In genomic region chr19:35757749-35758608, GRCh38 we compare ENCODE assay signal across 8 cellular contexts. TPM values are rescaled to one million over a fixed set of nuclear protein-coding genes. Genes with fewer than 3 reads are reported as not detected.
A peak's percentile ranks its signal among the peaks of the same experiment; 100 is the strongest.
DNase-seq lines count a peak whose midpoint lies in the region; ATAC-seq, FAIRE-seq and TF ChIP-seq lines count a peak whose summit lies in the region.

TSS of gene PROSER3 (plus strand) at chr19:35758176. CDS start at chr19:35758216, 40 bp downstream.

- peak within 1 kb of the TSS; percentile 86 for H3K4me3 Mint-ChIP-seq in chondrocyte (ENCODE audit: unreplicated experiment)

- no peaks in the 10 kb centered on the region for H3K27me3 Mint-ChIP-seq in chondrocyte (ENCODE audit: low read depth)

- intact Hi-C loops in kidney (cut with DNase I): no loop called here

- peaks cover 12% of the 10 kb centered on the region for H3K36me3 Mint-ChIP-seq in chondrocyte (ENCODE audit: low read depth)

- H3K27ac Mint-ChIP-seq in chondrocyte (ENCODE audit: unreplicated experiment): peak within 1 kb of the TSS; percentile 98

- peak within 1 kb of the TSS; percentile 87 to 93 for H3K4me3 ChIP-seq in kidney (ENCODE audit: low read length in 2 of 2)

- H3K4me1 Mint-ChIP-seq in chondrocyte (ENCODE audit: low read depth): peaks cover 43% of the 10 kb centered on the region

- peaks cover 10 to 21% of the 10 kb centered on the region in 2 donors for H3K36me3 ChIP-seq in kidney (ENCODE audit: control insufficient read depth in 1 of 2, insufficient read depth in 2 of 2, low read length in 2 of 2)

- no peaks in the 10 kb centered on the region for H3K9me3 Mint-ChIP-seq in chondrocyte (ENCODE audit: low read depth)

- H3K4me1 ChIP-seq in kidney (ENCODE audit: control insufficient read depth in 1 of 2, insufficient read depth in 1 of 2, low read depth in 1 of 2, low read length in 2 of 2): peaks cover 0 to 8% of the 10 kb centered on the region in 2 donors

- no peaks in the 10 kb centered on the region for H3K9me3 ChIP-seq in kidney (ENCODE audit: control insufficient read depth in 1 of 2, low read length in 2 of 2)

- H3K9ac ChIP-seq in kidney (ENCODE audit: low read length in 2 of 2): peak within 1 kb of the TSS; percentile 75 to 80

- peak within 1 kb of the TSS; percentile 88 to 94 for H3K27ac ChIP-seq in kidney (ENCODE audit: low read depth in 2 of 2, low read length in 2 of 2)

- ATAC-seq in HG03439 (IDR thresholded peaks at IDR 0.05; ENCODE audit: unreplicated experiment): peak; percentile 92

- TF ChIP-seq POLR2A in GM19193 (IDR thresholded peaks at IDR 0.05; ENCODE audit: extremely low read depth, insufficient read depth, insufficient read length): peak; percentile 75

- TF ChIP-seq CTCF in chondrocyte (IDR thresholded peaks at IDR 0.05) (no peak), kidney (IDR thresholded peaks at IDR 0.05; ENCODE audit: borderline replicate concordance, extremely low read depth, insufficient read depth) (no peak)

- DNase-seq in AML-193 (lab: John Stamatoyannopoulos, UW) (peak; percentile 97 to 98), NCI-H510A treated with DMSO at 0.1 percent for 48 hours (lab: John Stamatoyannopoulos, UW) (peak; percentile 98), chondrocyte (ENCODE audit: low spot score) (no peak), kidney (peak; percentile 99)
- peak; percentile 94 to 97 for DNase-seq in activated CD4-positive, alpha-beta T cell treated with anti-CD3 and anti-CD28 coated beads for 24 hours (ENCODE audit: low read depth in 2 of 2)
- DNase-seq in stimulated activated CD4-positive, alpha-beta T cell treated with anti-CD3 and anti-CD28 coated beads, Interleukin-15, amount 100 ng/mL, for 24 hours: peak; percentile 98

- FAIRE-seq in kidney (lab: Jason Lieb, UNC): peak; percentile 99

RNA-seq across cellular contexts. Expression of gene PROSER3, which starts in this region (rescaled TPM):
- total RNA-seq in chondrocyte (17.4 to 24.6 TPM (median 20.3 TPM) in 3 replicates), kidney (34.9 TPM)
- 2.8 TPM for polyA plus RNA-seq in kidney (ENCODE audit: insufficient read depth, low read depth, low replicate concordance)
